8 cellular contexts compared by ENCODE assay signal in genomic region chr2:111900859-111901258, GRCh38. TPM values are rescaled to one million over a fixed set of nuclear protein-coding genes. Genes with fewer than 3 reads are reported as not detected.
DNase-seq lines count a peak whose midpoint lies in the region; ATAC-seq and TF ChIP-seq lines count a peak whose summit lies in the region.

No MANE protein-coding gene starts in this region.

- peaks cover 5% of the 10 kb centered on the region for H3K4me1 ChIP-seq in psoas muscle

- peaks cover 33% of the 10 kb centered on the region for H3K27me3 Mint-ChIP-seq in activated CD8-positive, alpha-beta T cell treated with anti-CD3 and anti-CD28 coated beads for 36 hours
- H3K27me3 Mint-ChIP-seq in activated CD8-positive, alpha-beta T cell treated with anti-CD3 and anti-CD28 coated beads, Interleukin-2, amount 10 ng/mL, durations not matched to agents 7 days and 5 days (ENCODE audit: low read depth): peaks cover 29% of the 10 kb centered on the region
- H3K27me3 Mint-ChIP-seq in endothelial cell (ENCODE audit: unreplicated experiment): peaks cover 2% of the 10 kb centered on the region

- H3K9me3 Mint-ChIP-seq in activated CD8-positive, alpha-beta T cell treated with anti-CD3 and anti-CD28 coated beads for 36 hours: no peaks in the 10 kb centered on the region
- no peaks in the 10 kb centered on the region for H3K9me3 Mint-ChIP-seq in activated CD8-positive, alpha-beta T cell treated with anti-CD3 and anti-CD28 coated beads, Interleukin-2, amount 10 ng/mL, durations not matched to agents 7 days and 5 days (ENCODE audit: insufficient read depth)
- no peaks in the 10 kb centered on the region for H3K9me3 Mint-ChIP-seq in endothelial cell (ENCODE audit: unreplicated experiment)

- 34 to 47% (median 41%) methylated on average over 3 of the region's 3 CpGs for WGBS in psoas muscle, 3 donors

- no peak for TF ChIP-seq CTCF in activated CD8-positive, alpha-beta T cell treated with anti-CD3 and anti-CD28 coated beads for 36 hours (IDR thresholded peaks at IDR 0.05)
- TF ChIP-seq CTCF in endothelial cell (IDR thresholded peaks at IDR 0.05; ENCODE audit: unreplicated experiment) (no peak), psoas muscle (IDR thresholded peaks at IDR 0.05) (no peak)

- H3K27ac ChIP-seq in psoas muscle: no peak overlapping the region

- ATAC-seq in activated CD8-positive, alpha-beta T cell treated with anti-CD3 and anti-CD28 coated beads for 36 hours: no peak
- no peak for ATAC-seq in activated CD8-positive, alpha-beta T cell treated with anti-CD3 and anti-CD28 coated beads, Interleukin-2, amount 10 ng/mL, durations not matched to agents 7 days and 5 days
- ATAC-seq in psoas muscle: no peak
- no peak for ATAC-seq in GM18498 (IDR thresholded peaks at IDR 0.05; ENCODE audit: unreplicated experiment)

- no peak overlapping the region for H3K27ac Mint-ChIP-seq in activated CD8-positive, alpha-beta T cell treated with anti-CD3 and anti-CD28 coated beads for 36 hours
- no peak overlapping the region for H3K27ac Mint-ChIP-seq in activated CD8-positive, alpha-beta T cell treated with anti-CD3 and anti-CD28 coated beads, Interleukin-2, amount 10 ng/mL, durations not matched to agents 7 days and 5 days
- no peak overlapping the region for H3K27ac Mint-ChIP-seq in endothelial cell (ENCODE audit: unreplicated experiment)

- CTCF ChIA-PET in activated CD8-positive, alpha-beta T cell treated with anti-CD3 and anti-CD28 coated beads for 36 hours (lab: Charles Lee): interaction anchor here (0.7 to 3.4 kb wide), 5 partner anchors 10 to 146 kb away, joined by 3 to 17 read pairs (median 4); no protein-coding TSS in a partner anchor
- CTCF ChIA-PET in activated CD8-positive, alpha-beta T cell treated with anti-CD3 and anti-CD28 coated beads, Interleukin-2, amount 10 ng/mL, durations not matched to agents 7 days and 5 days (lab: Charles Lee): interaction anchor here (2.4 to 2.7 kb wide), 2 partner anchors 148 to 151 kb away, joined by 7 to 11 read pairs; no protein-coding TSS in a partner anchor

- H3K27me3 ChIP-seq in psoas muscle (ENCODE audit: insufficient read depth in 3 of 3, low read length in 2 of 3): peaks cover 0 to 33% (median 5%) of the 10 kb centered on the region in 3 donors

- peak; percentile 18 for DNase-seq in activated CD8-positive, alpha-beta T cell treated with anti-CD3 and anti-CD28 coated beads for 36 hours
- no peak for DNase-seq in activated CD8-positive, alpha-beta T cell treated with anti-CD3 and anti-CD28 coated beads, Interleukin-2, amount 10 ng/mL, durations not matched to agents 7 days and 5 days
- DNase-seq in NOMO-1 (lab: John Stamatoyannopoulos, UW; ENCODE audit: unreplicated experiment in 2 of 2): peak; percentile 29 to 47
- DNase-seq in endothelial cell (ENCODE audit: low spot score): peak; percentile 23
- no peak for DNase-seq in psoas muscle
- no peak for DNase-seq in COLO829 (ENCODE audit: low spot score)
- no peak for DNase-seq in activated CD8-positive, alpha-beta memory T cell treated with anti-CD3 and anti-CD28 coated beads for 24 hours

- intact Hi-C loops in activated CD8-positive, alpha-beta T cell treated with anti-CD3 and anti-CD28 coated beads for 36 hours (cut with micrococcal nuclease): no loop called here
- intact Hi-C loops in psoas muscle (cut with DNase I): no loop called here

- no peak overlapping the region for H3K4me3 Mint-ChIP-seq in activated CD8-positive, alpha-beta T cell treated with anti-CD3 and anti-CD28 coated beads for 36 hours
- no peak overlapping the region for H3K4me3 Mint-ChIP-seq in activated CD8-positive, alpha-beta T cell treated with anti-CD3 and anti-CD28 coated beads, Interleukin-2, amount 10 ng/mL, durations not matched to agents 7 days and 5 days
- no peak overlapping the region for H3K4me3 Mint-ChIP-seq in endothelial cell (ENCODE audit: unreplicated experiment)

- H3K9me3 ChIP-seq in psoas muscle: no peaks in the 10 kb centered on the region

- H3K4me1 Mint-ChIP-seq in activated CD8-positive, alpha-beta T cell treated with anti-CD3 and anti-CD28 coated beads for 36 hours (ENCODE audit: low read depth): peaks cover 12% of the 10 kb centered on the region
- peaks cover 14% of the 10 kb centered on the region for H3K4me1 Mint-ChIP-seq in activated CD8-positive, alpha-beta T cell treated with anti-CD3 and anti-CD28 coated beads, Interleukin-2, amount 10 ng/mL, durations not matched to agents 7 days and 5 days (ENCODE audit: low read depth)
- H3K4me1 Mint-ChIP-seq in endothelial cell (ENCODE audit: unreplicated experiment): peaks cover 24% of the 10 kb centered on the region

- no peaks in the 10 kb centered on the region for H3K36me3 ChIP-seq in psoas muscle (ENCODE audit: insufficient read depth in 1 of 2, low read depth in 1 of 2)

- H3K4me3 ChIP-seq in psoas muscle: peak overlapping the region; percentile 5

- H3K36me3 Mint-ChIP-seq in activated CD8-positive, alpha-beta T cell treated with anti-CD3 and anti-CD28 coated beads for 36 hours (ENCODE audit: low read depth): no peaks in the 10 kb centered on the region
- no peaks in the 10 kb centered on the region for H3K36me3 Mint-ChIP-seq in activated CD8-positive, alpha-beta T cell treated with anti-CD3 and anti-CD28 coated beads, Interleukin-2, amount 10 ng/mL, durations not matched to agents 7 days and 5 days (ENCODE audit: low read depth)
- H3K36me3 Mint-ChIP-seq in endothelial cell (ENCODE audit: low read depth, unreplicated experiment): no peaks in the 10 kb centered on the region

- POLR2A ChIA-PET in activated CD8-positive, alpha-beta T cell treated with anti-CD3 and anti-CD28 coated beads for 36 hours (lab: Charles Lee): interaction anchor here (1.1 kb wide), 1 partner anchor 54 kb away, joined by 3 read pairs; no protein-coding TSS in a partner anchor
- POLR2A ChIA-PET in activated CD8-positive, alpha-beta T cell treated with anti-CD3 and anti-CD28 coated beads, Interleukin-2, amount 10 ng/mL, durations not matched to agents 7 days and 5 days (lab: Charles Lee): no interaction called here

RNA-seq across cellular contexts. Expression of gene MERTK, which starts 2.5 kb away (rescaled TPM):
- total RNA-seq in activated CD8-positive, alpha-beta T cell treated with anti-CD3 and anti-CD28 coated beads for 36 hours: under 1 TPM; 0.43 to 0.70 TPM
- under 1 TPM; 0.10 to 0.21 TPM for total RNA-seq in activated CD8-positive, alpha-beta T cell treated with anti-CD3 and anti-CD28 coated beads, Interleukin-2, amount 10 ng/mL, durations not matched to agents 7 days and 5 days
- total RNA-seq in endothelial cell (ENCODE audit: unreplicated experiment) (12.3 TPM), psoas muscle (1 to 10 TPM; 1.6 to 4.2 (median 2.4) TPM)
- polyA plus RNA-seq in psoas muscle: 1 to 10 TPM in 2 of 3 donors, under 1 TPM in 1; 0.73 to 1.4 (median 1.2) TPM

RNA-seq across cellular contexts. Expression of gene ANAPC1, which starts 16.9 kb away (rescaled TPM):
- 100 to 1,000 TPM; 118 to 135 TPM for total RNA-seq in activated CD8-positive, alpha-beta T cell treated with anti-CD3 and anti-CD28 coated beads for 36 hours
- total RNA-seq in activated CD8-positive, alpha-beta T cell treated with anti-CD3 and anti-CD28 coated beads, Interleukin-2, amount 10 ng/mL, durations not matched to agents 7 days and 5 days: 10 to 100 TPM; 76.6 to 78.4 TPM
- 44.3 TPM for total RNA-seq in endothelial cell (ENCODE audit: unreplicated experiment)
- total RNA-seq in psoas muscle: 10 to 100 TPM; 16.3 to 23.9 (median 20.4) TPM
- polyA plus RNA-seq in psoas muscle: 10 to 100 TPM in 1 of 3 donors, 1 to 10 TPM in 2; 3.9 to 16.2 (median 6.3) TPM

Comparison
In these comparisons a context has a peak if more than half of its experiments do, and no peak if none do; other contexts are left out.
1. DNase-seq: peak in activated CD8-positive, alpha-beta T cell treated with anti-CD3 and anti-CD28 coated beads for 36 hours (single experiment), NOMO-1 (2 of 2) and endothelial cell (single experiment); none in activated CD8-positive, alpha-beta T cell treated with anti-CD3 and anti-CD28 coated beads, Interleukin-2, amount 10 ng/mL, durations not matched to agents 7 days and 5 days (single experiment), psoas muscle (0 of 2), COLO829 (single experiment) and activated CD8-positive, alpha-beta memory T cell treated with anti-CD3 and anti-CD28 coated beads for 24 hours (single experiment).